7 cellular contexts compared by ENCODE assay signal in genomic region chr5:20245432-20245974, GRCh38.
"Had no signal": no experiment of that assay in that cellular context is flagged by ENCODE, and none has a peak within 500 bp of the region (broad histone marks: within the 10 kb centered on the region; RNA-seq: fewer than 3 reads in every experiment).

No MANE protein-coding gene starts in this region.

- H3K36me3 Mint-ChIP-seq: IgD-negative memory B cell had no signal

- DNase-seq: IMR-90, KBM-7, KG1 had no signal

- H3K27me3 Mint-ChIP-seq: IgD-negative memory B cell had no signal

- H3K4me3 Mint-ChIP-seq: IgD-negative memory B cell had no signal

- H3K4me3 ChIP-seq: K562 had no signal

- ATAC-seq: HepG2, K562 had no signal

- H3K27ac ChIP-seq: HL-60 had no signal

- H3K4me1 Mint-ChIP-seq: IgD-negative memory B cell had no signal

- H3K27ac Mint-ChIP-seq: IgD-negative memory B cell had no signal
